29 cellular contexts compared by ENCODE assay signal in the genomic region with DNA sequence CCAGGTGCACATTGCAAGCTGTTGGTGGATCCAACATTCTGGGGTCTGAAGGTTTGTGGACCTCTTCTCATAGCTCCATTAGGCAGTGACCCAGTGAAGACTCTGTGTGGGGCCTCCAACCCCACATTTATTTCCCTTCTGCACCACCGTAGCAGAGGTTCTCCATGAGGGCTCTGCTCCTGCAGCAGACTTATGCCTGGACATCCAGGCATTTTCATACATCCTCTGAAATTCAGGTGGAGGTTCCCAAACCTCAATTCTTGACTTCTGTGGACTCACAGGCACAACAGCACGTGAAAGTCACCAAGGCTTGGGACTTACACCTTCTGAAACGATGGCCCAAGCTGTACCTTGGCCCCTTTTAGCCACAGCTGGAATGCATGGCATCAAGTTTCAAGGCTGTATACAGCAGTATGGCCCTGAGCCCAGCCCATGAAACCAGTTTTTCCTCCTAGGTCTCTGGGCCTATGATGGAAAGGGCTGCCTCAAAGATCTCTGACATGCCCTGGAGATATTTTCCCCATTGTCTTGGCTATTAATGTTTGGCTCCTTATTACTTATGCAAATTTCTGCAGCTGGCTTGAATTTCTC. TPM values are rescaled to one million over a fixed set of nuclear protein-coding genes. Genes with fewer than 3 reads are reported as not detected.
"Had no signal": no experiment of that assay in that cellular context is flagged by ENCODE, and none has a peak within 500 bp of the region (broad histone marks: within the 10 kb centered on the region; RNA-seq: fewer than 3 reads in every experiment).

No MANE protein-coding gene starts in this region.

- H3K27me3 ChIP-seq: ascending aorta had no signal

- H3K36me3 ChIP-seq: ascending aorta, WERI-Rb-1 had no signal

- ATAC-seq: activated CD4-positive, alpha-beta T cell treated with anti-CD3 and anti-CD28 coated beads for 36 hours; activated CD4-positive, CD25-positive, alpha-beta regulatory T cell treated with anti-CD3 and anti-CD28 coated beads, Interleukin-2, amount 50 U/mL, for 24 hours; activated CD8-positive, alpha-beta memory T cell treated with anti-CD3 and anti-CD28 coated beads, Interleukin-2, amount 10 ng/mL, durations not matched to agents 7 days and 5 days; activated CD8-positive, alpha-beta T cell treated with anti-CD3 and anti-CD28 coated beads, Interleukin-2, amount 10 ng/mL, durations not matched to agents 7 days and 5 days; activated naive CD8-positive, alpha-beta T cell treated with anti-CD3 and anti-CD28 coated beads, Interleukin-2, amount 50 U/mL, for 24 hours; WTC11 had no signal

- H3K27ac ChIP-seq: ascending aorta, WERI-Rb-1 had no signal

- DNase-seq: activated CD4-positive, alpha-beta memory T cell treated with anti-CD3 and anti-CD28 coated beads, Interleukin-2, amount 10 ng/mL, durations not matched to agents 7 days and 5 days; activated CD4-positive, alpha-beta T cell treated with anti-CD3 and anti-CD28 coated beads for 1 hour; activated CD4-positive, alpha-beta T cell treated with anti-CD3 and anti-CD28 coated beads for 36 hours; activated CD4-positive, alpha-beta T cell treated with anti-CD3 and anti-CD28 coated beads for 48 hours; activated CD4-positive, alpha-beta T cell treated with anti-CD3 and anti-CD28 coated beads, Interleukin-2, amount 10 ng/mL, durations not matched to agents 7 days and 5 days; activated CD4-positive, alpha-beta T cell treated with anti-CD3 and anti-CD28 coated beads, Interleukin-2, amount 50 U/mL, for 48 hours; activated CD4-positive, CD25-positive, alpha-beta regulatory T cell; activated CD8-positive, alpha-beta memory T cell treated with anti-CD3 and anti-CD28 coated beads for 24 hours; activated CD8-positive, alpha-beta memory T cell treated with anti-CD3 and anti-CD28 coated beads, Interleukin-2, amount 10 ng/mL, durations not matched to agents 7 days and 5 days; activated CD8-positive, alpha-beta memory T cell treated with anti-CD3 and anti-CD28 coated beads, Interleukin-2, amount 50 U/mL, for 48 hours; activated CD8-positive, alpha-beta T cell treated with anti-CD3 and anti-CD28 coated beads, Interleukin-2, amount 10 ng/mL, durations not matched to agents 7 days and 5 days; activated effector memory CD4-positive, alpha-beta T cell treated with Interleukin-2 at 50 U/mL for 16 hours; activated gamma-delta T cell; activated naive CD4-positive, alpha-beta T cell treated with anti-CD3 and anti-CD28 coated beads, Interleukin-2, amount 10 ng/mL, durations not matched to agents 7 days and 5 days; activated naive CD4-positive, alpha-beta T cell treated with Interleukin-2 at 50 U/mL for 16 hours; activated naive CD8-positive, alpha-beta T cell treated with anti-CD3 and anti-CD28 coated beads, Interleukin-2, amount 10 ng/mL, durations not matched to agents 7 days and 5 days; activated naive CD8-positive, alpha-beta T cell treated with anti-CD3 and anti-CD28 coated beads, Interleukin-2, amount 50 U/mL, for 24 hours; activated T-cell treated with anti-CD3 and anti-CD28 coated beads, Interleukin-2, amount 50 U/mL, for 24 hours; activated T-cell treated with anti-CD3 and anti-CD28 coated beads, Interleukin-2, amount 50 U/mL, for 48 hours; amygdala; anterior cingulate cortex; central memory CD4-positive, alpha-beta T cell; T-helper 2 cell; T-helper 9 cell; WERI-Rb-1 had no signal

- H3K4me1 ChIP-seq: ascending aorta had no signal

- H3K4me3 ChIP-seq: ascending aorta had no signal

- H3K9me3 ChIP-seq: ascending aorta had no signal

- FAIRE-seq: TTC549 had no signal

RNA-seq across cellular contexts. Expression of gene CLDN1, which starts 30.2 kb away (rescaled TPM):
- total RNA-seq: activated CD4-positive, alpha-beta memory T cell treated with anti-CD3 and anti-CD28 coated beads, Interleukin-2, amount 10 ng/mL, durations not matched to agents 7 days and 5 days; activated CD4-positive, alpha-beta T cell treated with anti-CD3 and anti-CD28 coated beads, Interleukin-2, amount 10 ng/mL, durations not matched to agents 7 days and 5 days; activated CD8-positive, alpha-beta memory T cell treated with anti-CD3 and anti-CD28 coated beads, Interleukin-2, amount 10 ng/mL, durations not matched to agents 7 days and 5 days; activated CD8-positive, alpha-beta T cell treated with anti-CD3 and anti-CD28 coated beads, Interleukin-2, amount 10 ng/mL, durations not matched to agents 7 days and 5 days; activated naive CD8-positive, alpha-beta T cell treated with anti-CD3 and anti-CD28 coated beads, Interleukin-2, amount 10 ng/mL, durations not matched to agents 7 days and 5 days had no signal
